12 cellular contexts compared by ENCODE assay signal in the genomic region with DNA sequence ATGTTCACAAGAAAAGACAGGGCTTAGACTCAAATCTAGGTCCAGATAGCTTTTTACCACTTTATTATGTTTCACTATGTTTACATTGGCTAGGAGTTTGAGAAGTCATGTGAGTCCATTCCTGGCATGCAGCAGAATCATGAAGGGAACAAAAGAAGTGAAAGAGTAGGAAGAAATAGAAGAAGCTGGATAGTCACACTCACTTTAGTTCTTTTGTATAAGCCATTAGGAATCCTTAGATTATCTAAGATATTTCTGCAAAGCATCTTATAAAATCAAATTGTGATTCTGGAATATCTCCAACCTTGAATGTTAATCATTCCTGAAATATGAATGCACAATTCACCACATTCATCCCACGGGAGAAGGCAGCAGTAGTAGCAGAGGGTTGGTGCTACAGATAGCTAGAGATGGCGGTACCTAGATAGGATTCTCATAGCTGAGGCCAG. TPM values are rescaled to one million over a fixed set of nuclear protein-coding genes. Genes with fewer than 3 reads are reported as not detected.
DNase-seq lines count a peak whose midpoint lies in the region; ATAC-seq, FAIRE-seq and TF ChIP-seq lines count a peak whose summit lies in the region.
"Had no signal": no experiment of that assay in that cellular context is flagged by ENCODE, and none has a peak within 500 bp of the region (broad histone marks: within the 10 kb centered on the region; RNA-seq: fewer than 3 reads in every experiment).

No MANE protein-coding gene starts in this region.

- no peaks in the 10 kb centered on the region for H4K20me1 ChIP-seq in IMR-90 (ENCODE audit: insufficient read depth, low read length)

- H3K27me3 ChIP-seq in IMR-90 (ENCODE audit: control insufficient read depth, insufficient read depth, low read length) (no peaks in the 10 kb centered on the region), bronchial epithelial cell (ENCODE audit: control insufficient read depth, insufficient read depth, low read length) (no peaks in the 10 kb centered on the region)

- peak overlapping the region; percentile 62 for H3K9ac ChIP-seq in IMR-90 (ENCODE audit: low read depth, low read length)

- peaks cover 9% of the 10 kb centered on the region for H3K4me1 Mint-ChIP-seq in glutamatergic neuron (ENCODE audit: low read depth, unreplicated experiment)

- peak overlapping the region; percentile 97 for H3K4ac ChIP-seq in IMR-90 (ENCODE audit: low read depth, low read length)

- FAIRE-seq in bronchial epithelial cell (lab: Jason Lieb, UNC) (no peak), RCC 7860 (lab: Jason Lieb, UNC) (no peak)
- FAIRE-seq: GM19239 had no signal

- ATAC-seq in IMR-90 (ENCODE audit: low read depth) (peak; percentile 24; the same call in 1 of the 2 replicates), GM19397 (IDR thresholded peaks at IDR 0.05; ENCODE audit: unreplicated experiment) (no peak), HG02885 (IDR thresholded peaks at IDR 0.05; ENCODE audit: poor library complexity, unreplicated experiment) (no peak)
- ATAC-seq: stimulated activated naive CD8-positive, alpha-beta T cell treated with anti-CD3 and anti-CD28 coated beads, Interleukin-15, Interleukin-2, amounts not matched to agents 100 U/mL and 50 U/mL, for 24 hours had no signal

- no peak overlapping the region for H3K4me3 ChIP-seq in IMR-90 (ENCODE audit: insufficient read depth, low read depth, low read length)
- no peak overlapping the region for H3K4me3 ChIP-seq in bronchial epithelial cell (ENCODE audit: low read depth, low read length)

- H2BK120ac ChIP-seq in IMR-90 (ENCODE audit: low read depth, low read length) = peak overlapping the region; percentile 94

- H3K18ac ChIP-seq in IMR-90 (ENCODE audit: low read depth, low read length) = peak overlapping the region; percentile 55

- no peaks in the 10 kb centered on the region for H3K36me3 Mint-ChIP-seq in glutamatergic neuron (ENCODE audit: unreplicated experiment)

- TF ChIP-seq RAD21 in IMR-90 (IDR thresholded peaks at IDR 0.05; ENCODE audit: low read length) = no peak

- H4K8ac ChIP-seq in IMR-90 (ENCODE audit: low read depth in 2 of 2, low read length in 2 of 2) = peak overlapping the region; percentile 4 to 89; a peak in 3 of 4 replicates

- H3K4me1 ChIP-seq in IMR-90 (ENCODE audit: control insufficient read depth, insufficient read depth, low read length) = peaks cover 22% of the 10 kb centered on the region

- peak overlapping the region; percentile 99 for H3K23ac ChIP-seq in IMR-90 (ENCODE audit: low read depth, low read length)

- peak overlapping the region; percentile 62 for H2AK9ac ChIP-seq in IMR-90 (replicated peaks; ENCODE audit: low read depth, low read length, poor library complexity)

- intact Hi-C loops in IMR-90 (cut with micrococcal nuclease) = no loop called here

- peak overlapping the region; percentile 93 for H2BK5ac ChIP-seq in IMR-90 (ENCODE audit: low read depth, low read length, poor library complexity, severe bottlenecking)

- H3K79me1 ChIP-seq in IMR-90 (ENCODE audit: low read depth in 1 of 2, low read length in 2 of 2) = peaks cover 26 to 76% of the 10 kb centered on the region in 2 experiments; a peak in 3 of 4 replicates

- no peaks in the 10 kb centered on the region for H3K9me3 ChIP-seq in IMR-90 (ENCODE audit: control insufficient read depth, insufficient read depth, low read length)

- peak overlapping the region; percentile 95 for H3K14ac ChIP-seq in IMR-90 (replicated peaks; ENCODE audit: low read depth, low read length)

- TF ChIP-seq POLR2A in IMR-90 (IDR thresholded peaks at IDR 0.05; ENCODE audit: low read depth, low read length) = no peak

- H3K4me3 Mint-ChIP-seq in glutamatergic neuron (ENCODE audit: unreplicated experiment) = no peak overlapping the region

- H3K9me3 Mint-ChIP-seq in glutamatergic neuron (ENCODE audit: unreplicated experiment) = no peaks in the 10 kb centered on the region

- H3K27ac Mint-ChIP-seq in glutamatergic neuron (ENCODE audit: unreplicated experiment) = no peak overlapping the region

- H4K91ac ChIP-seq in IMR-90 (ENCODE audit: insufficient read depth, low read depth, low read length) = peak overlapping the region; percentile 91

- no peak overlapping the region for H2AFZ ChIP-seq in IMR-90 (replicated peaks; ENCODE audit: low read length, poor library complexity)

- POLR2A ChIA-PET in IMR-90 (lab: Charles Lee; ENCODE audit: unreplicated experiment) = interaction anchor here (1.0 kb wide), 1 partner anchor 14 kb away, joined by 3 read pairs; no protein-coding TSS in a partner anchor

- H4K5ac ChIP-seq in IMR-90 (ENCODE audit: low read depth, low read length) = peak overlapping the region; percentile 17; the same call in 1 of the 2 replicates

- WGBS in IMR-90 (ENCODE audit: extremely low coverage in 2 of 2, insufficient read length in 1 of 2), 2 experiments = no CpG with 5 or more reads among the region's 2 CpGs

- H3K9me1 ChIP-seq in IMR-90 (ENCODE audit: insufficient read depth, low read length) = peaks cover 16% of the 10 kb centered on the region

- BruUV-seq in IMR-90 (replicated peaks; lab: Mats Ljungman, UMichigan) = no TSS peak

- DNase-seq in AG09319 (ENCODE audit: extremely low read depth, low read depth) = peak; percentile 32
- DNase-seq in IMR-90 = peak; percentile 74
- peak; percentile 49 for DNase-seq in bronchial epithelial cell (ENCODE audit: low read depth)
- peak; percentile 53 for DNase-seq in myocyte (ENCODE audit: low read depth)
- DNase-seq in RCC 7860 (ENCODE audit: low spot score) = no peak
- no peak for DNase-seq in glutamatergic neuron
- DNase-seq: islet precursor cell; MV-4-11; stimulated activated naive CD8-positive, alpha-beta T cell treated with anti-CD3 and anti-CD28 coated beads, Interleukin-15, Interleukin-2, amounts not matched to agents 100 U/mL and 50 U/mL, for 24 hours had no signal

- H3K27me3 Mint-ChIP-seq in glutamatergic neuron (ENCODE audit: unreplicated experiment) = no peaks in the 10 kb centered on the region

- no peak for TF ChIP-seq CTCF in AG09319 (IDR thresholded peaks at IDR 0.05; ENCODE audit: low read depth, low read length)
- no peak for TF ChIP-seq CTCF in IMR-90 (conservative IDR thresholded peaks at IDR 0.05; ENCODE audit: low read depth, low read length)
- TF ChIP-seq CTCF in bronchial epithelial cell (IDR thresholded peaks at IDR 0.05; ENCODE audit: insufficient read depth, low read length, severe bottlenecking) = no peak
- no peak for TF ChIP-seq CTCF in glutamatergic neuron (IDR thresholded peaks at IDR 0.05; ENCODE audit: partially characterized antibody, unreplicated experiment)

- peak overlapping the region; percentile 92 for H2BK15ac ChIP-seq in IMR-90 (ENCODE audit: low read depth, low read length)

- H3K27ac ChIP-seq in IMR-90 (ENCODE audit: insufficient read depth, low read length) = peak overlapping the region; percentile 98

- dilution Hi-C loops in IMR-90 (cut with HindIII; ENCODE audit: low sequenced_read_pairs, unreplicated experiment) = no loop called here

- H2AK5ac ChIP-seq in IMR-90 (ENCODE audit: low read depth, low read length) = peak overlapping the region; percentile 99

- H3K36me3 ChIP-seq in IMR-90 (ENCODE audit: control insufficient read depth, insufficient read depth, low read length) = peaks cover 2% of the 10 kb centered on the region; the same call in 1 of the 2 replicates
- no peaks in the 10 kb centered on the region for H3K36me3 ChIP-seq in bronchial epithelial cell (ENCODE audit: control insufficient read depth, insufficient read depth, low read length)

- H3K56ac ChIP-seq in IMR-90 (ENCODE audit: extremely low read depth, insufficient read depth, low read length) = peak overlapping the region; percentile 38

- in situ Hi-C loops in IMR-90 (cut with MboI; ENCODE audit: low sequenced_read_pairs) = no loop called here

- peak overlapping the region; percentile 98 for H2BK20ac ChIP-seq in IMR-90 (ENCODE audit: low read depth, low read length)

- peak overlapping the region; percentile 53 for H3K4me2 ChIP-seq in IMR-90 (ENCODE audit: low read depth, low read length)

- CTCF ChIA-PET in IMR-90 (lab: Yijun Ruan, JAX) = interaction anchor here (4.8 kb wide), 1 partner anchor 31 kb away, joined by 27 read pairs; a partner anchor contains a TSS

TF ChIP-seq in IMR-90, 13 proteins besides CTCF, POLR2A, EP300 and RAD21 (continues in another document):
- TF ChIP-seq RFX5 (IDR thresholded peaks at IDR 0.05; ENCODE audit: low read depth, low read length) (no peak), MAZ (IDR thresholded peaks at IDR 0.05; ENCODE audit: borderline replicate concordance, low read depth, low read length) (no peak), CEBPB (IDR thresholded peaks at IDR 0.05; ENCODE audit: low read depth, low read length) (no peak), CHD1 (IDR thresholded peaks at IDR 0.05; ENCODE audit: low read depth, low read length) (no peak), RCOR1 (IDR thresholded peaks at IDR 0.05; ENCODE audit: insufficient replicate concordance, low read length) (no peak), NFE2L2 (IDR thresholded peaks at IDR 0.05; ENCODE audit: low read depth, low read length) (no peak), MAFK (IDR thresholded peaks at IDR 0.05; ENCODE audit: low read depth, low read length) (0 out of 2 replicates have a peak, but pooled peaks have one; percentile 5)
- TF ChIP-seq, protein P1, sequence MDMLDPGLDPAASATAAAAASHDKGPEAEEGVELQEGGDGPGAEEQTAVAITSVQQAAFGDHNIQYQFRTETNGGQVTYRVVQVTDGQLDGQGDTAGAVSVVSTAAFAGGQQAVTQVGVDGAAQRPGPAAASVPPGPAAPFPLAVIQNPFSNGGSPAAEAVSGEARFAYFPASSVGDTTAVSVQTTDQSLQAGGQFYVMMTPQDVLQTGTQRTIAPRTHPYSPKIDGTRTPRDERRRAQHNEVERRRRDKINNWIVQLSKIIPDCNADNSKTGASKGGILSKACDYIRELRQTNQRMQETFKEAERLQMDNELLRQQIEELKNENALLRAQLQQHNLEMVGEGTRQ (IDR thresholded peaks at IDR 0.05; ENCODE audit: low read depth, low read length) = peak; percentile 54
- TF ChIP-seq, protein P2, sequence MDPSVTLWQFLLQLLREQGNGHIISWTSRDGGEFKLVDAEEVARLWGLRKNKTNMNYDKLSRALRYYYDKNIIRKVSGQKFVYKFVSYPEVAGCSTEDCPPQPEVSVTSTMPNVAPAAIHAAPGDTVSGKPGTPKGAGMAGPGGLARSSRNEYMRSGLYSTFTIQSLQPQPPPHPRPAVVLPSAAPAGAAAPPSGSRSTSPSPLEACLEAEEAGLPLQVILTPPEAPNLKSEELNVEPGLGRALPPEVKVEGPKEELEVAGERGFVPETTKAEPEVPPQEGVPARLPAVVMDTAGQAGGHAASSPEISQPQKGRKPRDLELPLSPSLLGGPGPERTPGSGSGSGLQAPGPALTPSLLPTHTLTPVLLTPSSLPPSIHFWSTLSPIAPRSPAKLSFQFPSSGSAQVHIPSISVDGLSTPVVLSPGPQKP (IDR thresholded peaks at IDR 0.05; ENCODE audit: borderline replicate concordance, low read depth, low read length) = no peak

RNA-seq across cellular contexts. Expression of a gene that starts 31.9 kb away (rescaled TPM):
- total RNA-seq in IMR-90 (2012; rRNA removed) = 18.1 and 19.5 TPM in 2 replicates
- 15.0 and 18.6 TPM in 2 replicates for polyA plus RNA-seq in IMR-90 (2012; rRNA removed)
- polyA plus RNA-seq in IMR-90 (2012; cell fraction: cytosol; rRNA removed) = 3.8 and 11.0 TPM in 2 replicates
- polyA plus RNA-seq in IMR-90 (2012; cell fraction: nucleus; rRNA removed; ENCODE audit: low replicate concordance) = 9.7 and 20.0 TPM in 2 replicates
- total RNA-seq in bronchial epithelial cell = 1.3 TPM in 2 replicates
- total RNA-seq in myocyte = 8.0 and 8.8 TPM in 2 replicates
- polyA plus RNA-seq in myocyte (2012) = 7.1 TPM
- 2.1 TPM for total RNA-seq in glutamatergic neuron (ENCODE audit: unreplicated experiment)

Comparison
In these comparisons a context has a peak if more than half of its experiments do, and no peak if none do; other contexts are left out.
1. DNase-seq: peak in AG09319 (single experiment), IMR-90 (single experiment), bronchial epithelial cell (single experiment) and myocyte (single experiment); none in RCC 7860 (single experiment) and glutamatergic neuron (single experiment).